15 cellular contexts compared by ENCODE assay signal in genomic region chr5:98514106-98514665, GRCh38.
"Had no signal": no experiment of that assay in that cellular context is flagged by ENCODE, and none has a peak within 500 bp of the region (broad histone marks: within the 10 kb centered on the region; RNA-seq: fewer than 3 reads in every experiment).

No MANE protein-coding gene starts in this region.

- ATAC-seq: effector memory CD8-positive, alpha-beta T cell; foreskin keratinocyte; left lung; stimulated activated memory B cell treated with anti-CD40 and anti-IgM and Interleukin-4, amounts not matched to agents 10 μg/mL and 1 μg/mL and 100 μg/mL, for 72 hours; T-cell had no signal

- H3K36me3 ChIP-seq: left lung, pancreas, tibial nerve had no signal

- H3K4me1 ChIP-seq: foreskin keratinocyte, left lung had no signal

- H3K27me3 ChIP-seq: body of pancreas, foreskin keratinocyte, left lung, pancreas, tibial nerve had no signal

- H3K27ac ChIP-seq: body of pancreas, foreskin keratinocyte, left lung, pancreas, tibial nerve had no signal

- H3K9me3 ChIP-seq: body of pancreas, left lung, pancreas, tibial nerve had no signal

- H3K4me3 ChIP-seq: body of pancreas, left lung, pancreas, tibial nerve had no signal

- DNase-seq: activated B cell treated with CpG ODN at 0.5 μM for 24 hours; activated CD4-positive, alpha-beta T cell treated with anti-CD3 and anti-CD28 coated beads, Interleukin-2, amount 10 ng/mL, durations not matched to agents 7 days and 5 days; activated naive CD4-positive, alpha-beta T cell treated with anti-CD3 and anti-CD28 coated beads, Interleukin-2, amount 50 U/mL, for 16 hours; activated T-cell treated with anti-CD3 and anti-CD28 coated beads for 4 hours; amniotic stem cell; effector memory CD8-positive, alpha-beta T cell; erythroblast; foreskin keratinocyte; head of caudate nucleus; left lung; T-cell had no signal
